In the genomic region with DNA sequence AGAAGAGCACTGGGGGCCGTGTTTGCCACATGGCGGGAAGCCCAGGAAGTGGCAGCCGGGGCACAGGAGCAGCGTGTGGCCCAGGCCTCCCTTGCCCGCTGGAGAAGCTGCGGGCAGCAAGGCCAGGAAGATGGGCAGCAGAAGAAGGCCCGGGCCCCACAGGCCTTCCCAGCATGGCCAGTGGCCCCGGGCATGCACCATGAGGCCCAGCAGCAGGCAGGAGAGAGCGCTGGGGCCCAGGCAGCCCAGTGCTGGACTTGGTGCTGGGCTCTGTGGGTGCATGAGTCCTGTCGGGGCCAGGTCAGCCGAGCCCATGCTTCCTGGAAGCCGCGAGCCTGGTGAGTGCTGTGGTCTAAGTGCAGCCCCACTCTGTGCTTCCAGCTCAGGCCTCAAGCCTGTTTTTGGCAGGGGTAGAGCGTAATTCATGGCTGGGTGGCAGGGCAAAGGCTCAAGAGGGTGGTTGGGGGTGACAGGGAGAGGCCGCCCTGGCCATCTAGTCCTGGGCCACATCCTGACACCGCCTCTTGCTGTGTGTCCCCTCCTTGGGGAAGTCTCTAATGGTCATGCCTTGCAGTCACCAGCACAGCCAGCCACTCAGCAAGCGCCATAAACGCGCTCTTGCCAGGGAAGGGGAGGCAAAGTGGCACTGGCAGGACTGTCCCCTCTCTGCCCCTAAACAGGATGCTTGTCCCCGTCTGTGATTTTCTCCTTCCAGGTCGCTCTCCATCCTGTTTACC, we compare ENCODE assay signal across 12 cellular contexts. TPM values are rescaled to one million over a fixed set of nuclear protein-coding genes. Genes with fewer than 3 reads are reported as not detected.
DNase-seq lines count a peak whose midpoint lies in the region; TF ChIP-seq lines count a peak whose summit lies in the region.
"Had no signal": no experiment of that assay in that cellular context is flagged by ENCODE, and none has a peak within 500 bp of the region (broad histone marks: within the 10 kb centered on the region; RNA-seq: fewer than 3 reads in every experiment).

No MANE protein-coding gene starts in this region.

- no peak overlapping the region for H2AFZ ChIP-seq in mammary epithelial cell (ENCODE audit: low read depth, low read length)
- H2AFZ ChIP-seq in neuron (ENCODE audit: low read depth, low read length) = peak overlapping the region; percentile 27

- H3K27me3 ChIP-seq in breast epithelium = no peaks in the 10 kb centered on the region
- no peaks in the 10 kb centered on the region for H3K27me3 ChIP-seq in mammary epithelial cell (ENCODE audit: insufficient read depth, low read length)
- H3K27me3 ChIP-seq in neuron (ENCODE audit: insufficient read depth, low read length) = peaks cover 3% of the 10 kb centered on the region
- no peaks in the 10 kb centered on the region for H3K27me3 ChIP-seq in vagina
- H3K27me3 ChIP-seq: pancreas had no signal

- DNase-seq in breast epithelium (ENCODE audit: low spot score in 2 of 2) = no peak
- no peak for DNase-seq in mammary epithelial cell
- DNase-seq in fibroblast of villous mesenchyme (ENCODE audit: low read depth) = no peak
- DNase-seq in vagina (ENCODE audit: extremely low spot score in 2 of 2) = no peak
- DNase-seq in stimulated activated CD4-positive, alpha-beta T cell treated with anti-CD3 and anti-CD28 coated beads, Interleukin-15, amount 100 ng/mL, for 24 hours = no peak
- no peak for DNase-seq in activated T-helper 1 cell treated with anti-CD3 and anti-CD28 coated beads, Interleukin-12 subunit alpha, Interleukin-12 subunit beta, Interleukin-2, Interleukin-4 antibody, amounts not matched to agents 30 ng/mL and 10 ng/mL and 1 ng/mL, durations not matched to agents 14 hours and 24 hours and 36 hours (ENCODE audit: low spot score)
- DNase-seq in stimulated activated naive CD4-positive, alpha-beta T cell treated with Interleukin-2 at 50 U/mL for 16 hours (lab: John Stamatoyannopoulos, UW) = no peak
- DNase-seq: cortex of kidney; NCI-H1105; NK-92 treated with Interleukin-12 subunit alpha and Interleukin-12 subunit beta, amount 100 ng/mL, for 24 hours had no signal

- no peaks in the 10 kb centered on the region for H4K20me1 ChIP-seq in mammary epithelial cell (ENCODE audit: insufficient read depth, low read length)

- dilution Hi-C loops in mammary epithelial cell (cut with HindIII; ENCODE audit: low sequenced_read_pairs) = no loop called here

- H3K4me1 Mint-ChIP-seq in activated T-helper 1 cell treated with anti-CD3 and anti-CD28 coated beads, Interleukin-12 subunit alpha, Interleukin-12 subunit beta, Interleukin-2, Interleukin-4 antibody, amounts not matched to agents 30 ng/mL and 10 ng/mL and 1 ng/mL, durations not matched to agents 14 hours and 24 hours and 36 hours (ENCODE audit: low read depth) = no peaks in the 10 kb centered on the region

- no peaks in the 10 kb centered on the region for H3K36me3 Mint-ChIP-seq in activated T-helper 1 cell treated with anti-CD3 and anti-CD28 coated beads, Interleukin-12 subunit alpha, Interleukin-12 subunit beta, Interleukin-2, Interleukin-4 antibody, amounts not matched to agents 30 ng/mL and 10 ng/mL and 1 ng/mL, durations not matched to agents 14 hours and 24 hours and 36 hours (ENCODE audit: low read depth)

- H3K9me3 ChIP-seq in breast epithelium = no peaks in the 10 kb centered on the region
- no peaks in the 10 kb centered on the region for H3K9me3 ChIP-seq in mammary epithelial cell (replicated peaks; ENCODE audit: insufficient read depth, low read length)
- no peaks in the 10 kb centered on the region for H3K9me3 ChIP-seq in neuron (ENCODE audit: low read length)
- no peaks in the 10 kb centered on the region for H3K9me3 ChIP-seq in vagina
- H3K9me3 ChIP-seq: pancreas had no signal

- H3K27ac Mint-ChIP-seq in activated T-helper 1 cell treated with anti-CD3 and anti-CD28 coated beads, Interleukin-12 subunit alpha, Interleukin-12 subunit beta, Interleukin-2, Interleukin-4 antibody, amounts not matched to agents 30 ng/mL and 10 ng/mL and 1 ng/mL, durations not matched to agents 14 hours and 24 hours and 36 hours = no peak overlapping the region

- WGBS in mammary epithelial cell (ENCODE audit: low coverage, missing lambda C conversion rate) = 58% methylated on average over 8 of the region's 21 CpGs

- H3K4me1 ChIP-seq in breast epithelium (peaks cover 0 to 18% of the 10 kb centered on the region in 2 donors), mammary epithelial cell (ENCODE audit: insufficient read depth, low read length) (peaks cover 10% of the 10 kb centered on the region), neuron (ENCODE audit: insufficient read depth, low read length) (peaks cover 23% of the 10 kb centered on the region), vagina (peaks cover 53% of the 10 kb centered on the region)

- BruUV-seq in mammary epithelial cell (replicated peaks; lab: Mats Ljungman, UMichigan) = no TSS peak

- TF ChIP-seq POLR2A in breast epithelium (IDR thresholded peaks at IDR 0.05) (no peak), vagina (IDR thresholded peaks at IDR 0.05) (no peak)

- in situ Hi-C loops in mammary epithelial cell (cut with MboI; ENCODE audit: low sequenced_read_pairs in 2 of 2) = no loop called here

- no peak overlapping the region for H3K4me2 ChIP-seq in mammary epithelial cell (ENCODE audit: insufficient read depth, low read depth, low read length)

- TF ChIP-seq CTCF in breast epithelium (IDR thresholded peaks at IDR 0.05) (no peak), mammary epithelial cell (conservative IDR thresholded peaks at IDR 0.05 in 1 of 2, IDR thresholded peaks at IDR 0.05 in 1 of 2; ENCODE audit: extremely low read depth in 1 of 2, insufficient read depth in 1 of 2, low read depth in 1 of 2, low read length in 2 of 2) (no peak), fibroblast of villous mesenchyme (IDR thresholded peaks at IDR 0.05; ENCODE audit: insufficient read depth, low read depth, low read length) (no peak), vagina (IDR thresholded peaks at IDR 0.05) (no peak)

- no peaks in the 10 kb centered on the region for H3K27me3 Mint-ChIP-seq in activated T-helper 1 cell treated with anti-CD3 and anti-CD28 coated beads, Interleukin-12 subunit alpha, Interleukin-12 subunit beta, Interleukin-2, Interleukin-4 antibody, amounts not matched to agents 30 ng/mL and 10 ng/mL and 1 ng/mL, durations not matched to agents 14 hours and 24 hours and 36 hours (ENCODE audit: insufficient read depth)

- no peaks in the 10 kb centered on the region for H3K79me2 ChIP-seq in mammary epithelial cell (ENCODE audit: insufficient read depth, low read length)

- intact Hi-C loops in breast epithelium (cut with DNase I; ENCODE audit: low total_unique reads) (no loop called here), mammary epithelial cell (cut with micrococcal nuclease) (no loop called here), vagina (cut with DNase I) (no loop called here)
- intact Hi-C loops in activated T-helper 1 cell treated with anti-CD3 and anti-CD28 coated beads, Interleukin-12 subunit alpha, Interleukin-12 subunit beta, Interleukin-2, Interleukin-4 antibody, amounts not matched to agents 30 ng/mL and 10 ng/mL and 1 ng/mL, durations not matched to agents 14 hours and 24 hours and 36 hours (cut with micrococcal nuclease) = no loop called here

- no peak overlapping the region for H3K9ac ChIP-seq in mammary epithelial cell (ENCODE audit: insufficient read depth, low read length)

- no peak overlapping the region for H3K4me3 Mint-ChIP-seq in activated T-helper 1 cell treated with anti-CD3 and anti-CD28 coated beads, Interleukin-12 subunit alpha, Interleukin-12 subunit beta, Interleukin-2, Interleukin-4 antibody, amounts not matched to agents 30 ng/mL and 10 ng/mL and 1 ng/mL, durations not matched to agents 14 hours and 24 hours and 36 hours

- H3K36me3 ChIP-seq in breast epithelium (no peaks in the 10 kb centered on the region), mammary epithelial cell (ENCODE audit: insufficient read depth, low read length) (no peaks in the 10 kb centered on the region), neuron (ENCODE audit: insufficient read depth, low read length) (no peaks in the 10 kb centered on the region), vagina (no peaks in the 10 kb centered on the region)
- H3K36me3 ChIP-seq: pancreas had no signal

- H3K4me3 ChIP-seq in breast epithelium (peak overlapping the region; percentile 23 to 62 (median 36)), mammary epithelial cell (replicated peaks in 1 of 3; ENCODE audit: insufficient read depth in 1 of 3, low read depth in 2 of 3, low read length in 3 of 3) (no peak overlapping the region), fibroblast of villous mesenchyme (ENCODE audit: low read depth, low read length) (peak overlapping the region; percentile 30), neuron (ENCODE audit: low read length) (no peak overlapping the region), vagina (peak overlapping the region; percentile 27 to 39)

- no peaks in the 10 kb centered on the region for H3K9me3 Mint-ChIP-seq in activated T-helper 1 cell treated with anti-CD3 and anti-CD28 coated beads, Interleukin-12 subunit alpha, Interleukin-12 subunit beta, Interleukin-2, Interleukin-4 antibody, amounts not matched to agents 30 ng/mL and 10 ng/mL and 1 ng/mL, durations not matched to agents 14 hours and 24 hours and 36 hours

- H3K27ac ChIP-seq in breast epithelium (peak overlapping the region in 1 of 2 donors; percentile 54), mammary epithelial cell (ENCODE audit: insufficient read depth, low read depth, low read length) (no peak overlapping the region), vagina (peak overlapping the region; percentile 54)

- CTCF ChIA-PET in mammary epithelial cell (lab: Charles Lee; ENCODE audit: low non-redundant PET) = interaction anchor here (0.6 kb wide), 1 partner anchor 283 kb away, joined by 3 read pairs; no protein-coding TSS in a partner anchor

RNA-seq across cellular contexts. Expression of a gene that starts 21.3 kb away (rescaled TPM):
- total RNA-seq in breast epithelium (10 to 100 TPM; 24.6 to 42.0 (median 30.0) TPM), mammary epithelial cell (10 to 100 TPM; 19.1 to 19.2 TPM), fibroblast of villous mesenchyme (21.6 and 23.5 TPM in 2 replicates), vagina (47.9 TPM)
- 8.2 TPM for polyA plus RNA-seq in mammary epithelial cell
- 17.0 TPM for polyA minus RNA-seq in mammary epithelial cell
- 18.1 and 21.4 TPM in 2 replicates for total RNA-seq in activated T-helper 1 cell treated with anti-CD3 and anti-CD28 coated beads, Interleukin-12 subunit alpha, Interleukin-12 subunit beta, Interleukin-2, Interleukin-4 antibody, amounts not matched to agents 30 ng/mL and 10 ng/mL and 1 ng/mL, durations not matched to agents 14 hours and 24 hours and 36 hours

RNA-seq across cellular contexts. Expression of a gene that starts 21.6 kb away (rescaled TPM):
- total RNA-seq in breast epithelium = 10 to 100 TPM; 14.6 to 21.1 (median 16.7) TPM
- total RNA-seq in mammary epithelial cell = 10 to 100 TPM in 1 of 2 donors, 1 to 10 TPM in 1; 7.0 to 17.0 TPM
- 7.6 TPM for polyA plus RNA-seq in mammary epithelial cell
- polyA minus RNA-seq in mammary epithelial cell = 12.9 TPM
- 18.6 and 19.0 TPM in 2 replicates for total RNA-seq in fibroblast of villous mesenchyme
- total RNA-seq in vagina = 19.2 TPM
- total RNA-seq in activated T-helper 1 cell treated with anti-CD3 and anti-CD28 coated beads, Interleukin-12 subunit alpha, Interleukin-12 subunit beta, Interleukin-2, Interleukin-4 antibody, amounts not matched to agents 30 ng/mL and 10 ng/mL and 1 ng/mL, durations not matched to agents 14 hours and 24 hours and 36 hours = 11.2 and 14.3 TPM in 2 replicates

RNA-seq across cellular contexts. Expression of a gene that starts 22.4 kb away (rescaled TPM):
- total RNA-seq in breast epithelium (1 to 10 TPM in 1 of 3 donors, not detected in 2; 1.3 TPM), mammary epithelial cell (not detected), fibroblast of villous mesenchyme (under 0.01 TPM in 1 of 2 replicates, not detected in the other), vagina (not detected)
- polyA plus RNA-seq in mammary epithelial cell = not detected
- not detected for polyA minus RNA-seq in mammary epithelial cell
- not detected in 2 replicates for total RNA-seq in activated T-helper 1 cell treated with anti-CD3 and anti-CD28 coated beads, Interleukin-12 subunit alpha, Interleukin-12 subunit beta, Interleukin-2, Interleukin-4 antibody, amounts not matched to agents 30 ng/mL and 10 ng/mL and 1 ng/mL, durations not matched to agents 14 hours and 24 hours and 36 hours

RNA-seq across cellular contexts. Expression of a gene that starts 48.5 kb away (rescaled TPM):
- total RNA-seq in breast epithelium (10 to 100 TPM; 61.9 to 74.7 (median 66.4) TPM), mammary epithelial cell (100 to 1,000 TPM; 105 to 109 TPM), fibroblast of villous mesenchyme (38.9 and 41.9 TPM in 2 replicates), vagina (49.4 TPM)
- 120 TPM for polyA plus RNA-seq in mammary epithelial cell
- polyA minus RNA-seq in mammary epithelial cell = 78.0 TPM
- 13.8 and 15.9 TPM in 2 replicates for total RNA-seq in activated T-helper 1 cell treated with anti-CD3 and anti-CD28 coated beads, Interleukin-12 subunit alpha, Interleukin-12 subunit beta, Interleukin-2, Interleukin-4 antibody, amounts not matched to agents 30 ng/mL and 10 ng/mL and 1 ng/mL, durations not matched to agents 14 hours and 24 hours and 36 hours

Comparison
In these comparisons a context has a peak if more than half of its experiments do, and no peak if none do; other contexts are left out.
1. H3K4me3 ChIP-seq: peak in breast epithelium (3 of 3), fibroblast of villous mesenchyme (single experiment) and vagina (2 of 2); none in mammary epithelial cell (0 of 3) and neuron (single experiment).